Comparison of ENCODE assay signal across 21 cellular contexts in genomic region chrY:15540511-15540910, GRCh38.
A peak's percentile ranks its signal among the peaks of the same experiment; 100 is the strongest.
DNase-seq lines count a peak whose midpoint lies in the region; ATAC-seq and TF ChIP-seq lines count a peak whose summit lies in the region.
"Had no signal": no experiment of that assay in that cellular context is flagged by ENCODE, and none has a peak within 500 bp of the region (broad histone marks: within the 10 kb centered on the region; RNA-seq: fewer than 3 reads in every experiment).

No MANE protein-coding gene starts in this region.

- POLR2A ChIA-PET in BJ (lab: Charles Lee), result no interaction called here

- no peak overlapping the region for H3K4me3 Mint-ChIP-seq in stimulated activated naive B cell treated with anti-CD40 and anti-IgM and Interleukin-4, amounts not matched to agents 10 μg/mL and 1 μg/mL and 100 μg/mL, for 72 hours
- H3K4me3 Mint-ChIP-seq: CD8-positive, alpha-beta memory T cell; H9; T-helper 1 cell treated with Interleukin-12 subunit alpha and Interleukin-12 subunit beta and Interleukin-4 antibody, amounts not matched to agents 30 μg/mL and 1 μg/mL, for 36 hours had no signal

- no peaks in the 10 kb centered on the region for H3K4me1 Mint-ChIP-seq in stimulated activated naive B cell treated with anti-CD40 and anti-IgM and Interleukin-4, amounts not matched to agents 10 μg/mL and 1 μg/mL and 100 μg/mL, for 72 hours
- H3K4me1 Mint-ChIP-seq: CD8-positive, alpha-beta memory T cell; H9 had no signal

- DNase-seq in BJ (ENCODE audit: low read depth), result peak; percentile 38
- peak; percentile 3 for DNase-seq in HS-5 (ENCODE audit: low read depth)
- DNase-seq in fibroblast of peridontal ligament (ENCODE audit: extremely low read depth), result peak; percentile 43
- no peak for DNase-seq in NOMO-1 treated with dmso at 0.1 percent for 144 hours (lab: John Stamatoyannopoulos, UW; ENCODE audit: unreplicated experiment)
- DNase-seq in stimulated activated naive B cell treated with anti-CD40 and anti-IgM and Interleukin-4, amounts not matched to agents 10 μg/mL and 1 μg/mL and 100 μg/mL, for 72 hours, result no peak
- no peak for DNase-seq in middle frontal gyrus (ENCODE audit: extremely low spot score, low spot score)
- DNase-seq: CD8-positive, alpha-beta memory T cell; GF-D8; H9; Kasumi-1; NCI-H1417; NCI-H1694 treated with DMSO at 0.1 percent for 48 hours; NCI-H2081 treated with DMSO at 0.1 percent for 48 hours; NCI-H2171 treated with DMSO at 0.1 percent for 48 hours; NCI-H446; NCI-H526 treated with DMSO at 0.1 percent for 48 hours; PC-3; Right ventricle myocardium superior had no signal

- CTCF ChIA-PET in BJ (lab: Yijun Ruan, JAX), result no interaction called here

- H3K36me3 Mint-ChIP-seq in stimulated activated naive B cell treated with anti-CD40 and anti-IgM and Interleukin-4, amounts not matched to agents 10 μg/mL and 1 μg/mL and 100 μg/mL, for 72 hours, result no peaks in the 10 kb centered on the region
- H3K36me3 Mint-ChIP-seq: CD8-positive, alpha-beta memory T cell had no signal

- no peak overlapping the region for H3K27ac Mint-ChIP-seq in stimulated activated naive B cell treated with anti-CD40 and anti-IgM and Interleukin-4, amounts not matched to agents 10 μg/mL and 1 μg/mL and 100 μg/mL, for 72 hours
- H3K27ac Mint-ChIP-seq: CD8-positive, alpha-beta memory T cell; H9; T-helper 1 cell treated with Interleukin-12 subunit alpha and Interleukin-12 subunit beta and Interleukin-4 antibody, amounts not matched to agents 30 μg/mL and 1 μg/mL, for 36 hours had no signal

- H3K4me3 ChIP-seq in BJ (ENCODE audit: low read depth, low read length), result no peak overlapping the region
- H3K4me3 ChIP-seq: A549 had no signal

- no peaks in the 10 kb centered on the region for H3K27me3 ChIP-seq in BJ (ENCODE audit: control insufficient read depth, insufficient read depth, low read length)

- H3K36me3 ChIP-seq in BJ (ENCODE audit: control insufficient read depth, insufficient read depth, low read length), result no peaks in the 10 kb centered on the region

- no peaks in the 10 kb centered on the region for H3K27me3 Mint-ChIP-seq in stimulated activated naive B cell treated with anti-CD40 and anti-IgM and Interleukin-4, amounts not matched to agents 10 μg/mL and 1 μg/mL and 100 μg/mL, for 72 hours
- H3K27me3 Mint-ChIP-seq: CD8-positive, alpha-beta memory T cell had no signal

- no peak for TF ChIP-seq CTCF in BJ (IDR thresholded peaks at IDR 0.05; ENCODE audit: insufficient read depth, low read depth, low read length)

- no peak for ATAC-seq in HG03025 (IDR thresholded peaks at IDR 0.05; ENCODE audit: low FRiP score, unreplicated experiment)
- no peak for ATAC-seq in stimulated activated naive B cell treated with anti-CD40 and anti-IgM and Interleukin-4, amounts not matched to agents 10 μg/mL and 1 μg/mL and 100 μg/mL, for 72 hours (replicated peaks)
- ATAC-seq: A549, PC-3 had no signal

- peaks cover 0 to 3% of the 10 kb centered on the region in 2 donors for H3K9me3 Mint-ChIP-seq in stimulated activated naive B cell treated with anti-CD40 and anti-IgM and Interleukin-4, amounts not matched to agents 10 μg/mL and 1 μg/mL and 100 μg/mL, for 72 hours
- H3K9me3 Mint-ChIP-seq: CD8-positive, alpha-beta memory T cell; H9; T-helper 1 cell treated with Interleukin-12 subunit alpha and Interleukin-12 subunit beta and Interleukin-4 antibody, amounts not matched to agents 30 μg/mL and 1 μg/mL, for 36 hours had no signal

Comparison
In these comparisons a context has a peak if more than half of its experiments do, and no peak if none do; other contexts are left out.
1. DNase-seq: peak in BJ (single experiment), HS-5 (single experiment) and fibroblast of peridontal ligament (single experiment); none in NOMO-1 treated with dmso at 0.1 percent for 144 hours (single experiment), stimulated activated naive B cell treated with anti-CD40 and anti-IgM and Interleukin-4, amounts not matched to agents 10 μg/mL and 1 μg/mL and 100 μg/mL, for 72 hours (single experiment) and middle frontal gyrus (single experiment).